In the genomic region with DNA sequence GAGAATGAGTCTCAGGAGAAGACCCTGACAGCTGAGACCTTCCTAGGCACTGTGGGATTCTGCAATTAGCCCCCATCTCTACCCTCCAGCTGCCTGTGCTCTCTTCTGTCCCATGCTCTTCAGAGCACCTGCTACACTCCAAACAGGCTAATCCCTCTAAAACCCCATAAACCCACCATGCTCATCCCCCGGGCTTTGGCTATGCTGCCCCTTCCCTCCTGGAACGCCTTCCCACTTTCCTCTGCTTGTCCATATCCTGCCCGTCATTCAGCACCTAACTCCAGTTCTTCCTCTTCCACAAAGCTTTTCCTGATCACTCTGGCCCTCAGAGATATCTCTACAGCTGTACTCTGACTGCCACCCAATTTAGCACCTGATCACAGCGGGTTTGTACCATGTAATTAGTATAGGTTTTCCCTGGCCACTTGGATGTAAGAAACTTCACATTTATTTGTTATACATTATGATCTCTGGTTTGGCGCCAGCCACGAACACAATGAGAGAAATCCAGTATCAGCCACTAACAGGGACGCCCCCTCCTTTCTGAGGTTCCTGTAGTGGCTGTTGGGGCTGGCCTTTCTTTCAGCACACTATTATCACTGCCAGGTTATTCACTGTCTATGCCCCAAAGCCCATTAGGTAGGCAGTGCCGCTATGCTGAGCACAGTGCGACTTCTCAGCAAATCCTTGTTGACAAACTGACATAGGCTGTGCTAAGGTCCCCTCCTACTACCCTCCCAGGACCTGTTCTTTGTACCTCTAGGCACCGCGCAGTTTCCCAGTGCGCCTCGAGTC, we compare ENCODE assay signal across 36 cellular contexts. TPM values are rescaled to one million over a fixed set of nuclear protein-coding genes. Genes with fewer than 3 reads are reported as not detected.
DNase-seq lines count a peak whose midpoint lies in the region; ATAC-seq, FAIRE-seq and TF ChIP-seq lines count a peak whose summit lies in the region.
"Had no signal": no experiment of that assay in that cellular context is flagged by ENCODE, and none has a peak within 500 bp of the region (broad histone marks: within the 10 kb centered on the region; RNA-seq: fewer than 3 reads in every experiment).

No MANE protein-coding gene starts in this region.

- H3K9me3 ChIP-seq in HepG2 (ENCODE audit: low read length): no peaks in the 10 kb centered on the region
- no peaks in the 10 kb centered on the region for H3K9me3 ChIP-seq in right lobe of liver
- H3K9me3 ChIP-seq in SJCRH30 (replicated peaks): no peaks in the 10 kb centered on the region
- H3K9me3 ChIP-seq: BE2C, colonic mucosa had no signal

- peaks cover 6 to 18% (median 17%) of the 10 kb centered on the region in 3 donors for H3K36me3 Mint-ChIP-seq in immature natural killer cell
- H3K36me3 Mint-ChIP-seq: stimulated activated effector memory CD8-positive, alpha-beta T cell treated with anti-CD3 and anti-CD28 coated beads, Interleukin-12 subunit alpha, Interleukin-12 subunit beta, amount 100 ng/mL, for 72 hours; type B pancreatic cell had no signal

- H3K36me3 ChIP-seq in HepG2 (replicated peaks in 1 of 2; ENCODE audit: control insufficient read depth in 1 of 2, insufficient read depth in 2 of 2, low read length in 2 of 2): no peaks in the 10 kb centered on the region
- H3K36me3 ChIP-seq in right lobe of liver: no peaks in the 10 kb centered on the region
- no peaks in the 10 kb centered on the region for H3K36me3 ChIP-seq in SJCRH30
- H3K36me3 ChIP-seq: BE2C, cardiac muscle cell, colonic mucosa had no signal

- no peak overlapping the region for H3K9ac ChIP-seq in HepG2 (ENCODE audit: insufficient read depth, low read depth, low read length)

- TF ChIP-seq CTCF in HepG2 (CRISPR knock-in tag; IDR thresholded peaks at IDR 0.05): no peak
- no peak for TF ChIP-seq CTCF in right lobe of liver (IDR thresholded peaks at IDR 0.05)

- in situ Hi-C loops in HepG2 (cut with HindIII; ENCODE audit: extremely low pct_ligation_motif_present, low pct_unique_long_range_greater_than_20kb): no loop called here

- CTCF ChIA-PET in HepG2 (lab: Yijun Ruan, JAX; ENCODE audit: low intra/inter-chr PET ratio, low total read pairs): no interaction called here

- ATAC-seq in HepG2 (peak; percentile 88), right lobe of liver (no peak), HG03135 (IDR thresholded peaks at IDR 0.05; ENCODE audit: unreplicated experiment) (no peak), HG03196 (IDR thresholded peaks at IDR 0.05; ENCODE audit: unreplicated experiment) (no peak)
- ATAC-seq: Right ventricle myocardium inferior; stimulated activated effector memory CD8-positive, alpha-beta T cell treated with anti-CD3 and anti-CD28 coated beads, Interleukin-12 subunit alpha, Interleukin-12 subunit beta, amount 100 ng/mL, for 72 hours had no signal

- peak overlapping the region; percentile 33 to 63 (median 44) for H3K4me3 Mint-ChIP-seq in immature natural killer cell
- H3K4me3 Mint-ChIP-seq: H9; stimulated activated effector memory CD8-positive, alpha-beta T cell treated with anti-CD3 and anti-CD28 coated beads, Interleukin-12 subunit alpha, Interleukin-12 subunit beta, amount 100 ng/mL, for 72 hours; type B pancreatic cell had no signal

- TF ChIP-seq EP300 in HepG2 (IDR thresholded peaks at IDR 0.05; ENCODE audit: low read depth in 2 of 2, low read length in 2 of 2) (no peak), HepG2 (CRISPR knock-in tag; IDR thresholded peaks at IDR 0.05; ENCODE audit: borderline replicate concordance) (no peak)

- H3K4me3 ChIP-seq in HepG2 (replicated peaks in 1 of 3; ENCODE audit: insufficient read depth in 1 of 3, low read depth in 2 of 3, low read length in 3 of 3) (peak overlapping the region in 1 of 3 experiments; percentile 17; a peak in 1 of 6 replicates), right lobe of liver (no peak overlapping the region), SJCRH30 (no peak overlapping the region)
- H3K4me3 ChIP-seq: cardiac muscle cell, colonic mucosa, PC-9 had no signal

- H3K9me3 Mint-ChIP-seq in immature natural killer cell: peaks cover 0 to 11% (median under 1%) of the 10 kb centered on the region in 6 donors
- H3K9me3 Mint-ChIP-seq: H9 had no signal

- intact Hi-C loops in HepG2 (cut with micrococcal nuclease; ENCODE audit: unreplicated experiment): no loop called here
- intact Hi-C loops in right lobe of liver (cut with DNase I): no loop called here

- peaks cover 92 to 100% of the 10 kb centered on the region in 2 donors for H3K4me1 Mint-ChIP-seq in immature natural killer cell
- H3K4me1 Mint-ChIP-seq: H9 had no signal

- H3K4me2 ChIP-seq in HepG2 (ENCODE audit: low read depth, low read length): peak overlapping the region; percentile 32
- H3K4me2 ChIP-seq: PC-9 had no signal

- no TSS peak for BruUV-seq in HepG2 (replicated peaks; lab: Mats Ljungman, UMichigan)

- H2AFZ ChIP-seq in HepG2 (ENCODE audit: low read length): no peak overlapping the region
- H2AFZ ChIP-seq: PC-9 had no signal

- H3K4me1 ChIP-seq in HepG2 (ENCODE audit: insufficient read depth, low read length) (peaks cover 14% of the 10 kb centered on the region), right lobe of liver (no peaks in the 10 kb centered on the region), SJCRH30 (no peaks in the 10 kb centered on the region; the same call in 1 of the 2 replicates)
- H3K4me1 ChIP-seq: BE2C, colonic mucosa had no signal

- no peaks in the 10 kb centered on the region for H3K79me2 ChIP-seq in HepG2 (ENCODE audit: insufficient read depth, low read length)

- no peak for FAIRE-seq in HepG2 (lab: Jason Lieb, UNC)
- FAIRE-seq: astrocyte, keratinocyte had no signal

- no peaks in the 10 kb centered on the region for H4K20me1 ChIP-seq in HepG2 (ENCODE audit: insufficient read depth, low read length)

- POLR2A ChIA-PET in HepG2 (lab: Yijun Ruan, JAX): no interaction called here

- peak overlapping the region; percentile 89 to 96 (median 92) for H3K27ac Mint-ChIP-seq in immature natural killer cell
- H3K27ac Mint-ChIP-seq: H9; stimulated activated effector memory CD8-positive, alpha-beta T cell treated with anti-CD3 and anti-CD28 coated beads, Interleukin-12 subunit alpha, Interleukin-12 subunit beta, amount 100 ng/mL, for 72 hours; type B pancreatic cell had no signal

- no peak for TF ChIP-seq POLR2A in HepG2 (IDR thresholded peaks at IDR 0.05; ENCODE audit: insufficient read depth in 1 of 2, low read depth in 2 of 2, low read length in 2 of 2)
- TF ChIP-seq POLR2A in right lobe of liver (IDR thresholded peaks at IDR 0.05): no peak

- peaks cover 3 to 11% (median 11%) of the 10 kb centered on the region in 3 donors for H3K27me3 Mint-ChIP-seq in immature natural killer cell (ENCODE audit: low read depth in 3 of 3)

- peaks cover 0 to 2% of the 10 kb centered on the region in 2 experiments; a peak in 2 of 5 replicates for H3K27me3 ChIP-seq in HepG2 (ENCODE audit: control insufficient read depth in 1 of 2, insufficient read depth in 2 of 2, low read length in 2 of 2)
- no peaks in the 10 kb centered on the region for H3K27me3 ChIP-seq in right lobe of liver
- no peaks in the 10 kb centered on the region for H3K27me3 ChIP-seq in SJCRH30
- H3K27me3 ChIP-seq: BE2C, cardiac muscle cell, colonic mucosa had no signal

- no peak for TF ChIP-seq RAD21 in HepG2 (CRISPR knock-in tag; IDR thresholded peaks at IDR 0.05)

- no peak for DNase-seq in HepG2 (ENCODE audit: low spot score)
- DNase-seq in right lobe of liver: no peak
- DNase-seq in SJCRH30: peak; percentile 37 to 76
- DNase-seq in immature natural killer cell: no peak
- DNase-seq in SIG-M5 (lab: John Stamatoyannopoulos, UW): no peak
- no peak for DNase-seq in midbrain (lab: John Stamatoyannopoulos, UW)
- DNase-seq: activated CD4-positive, alpha-beta T cell treated with anti-CD3 and anti-CD28 coated beads for 48 hours; activated gamma-delta T cell treated with Interleukin-2 at 50 U/mL for 16 hours; activated T-cell treated with anti-CD3 and anti-CD28 coated beads, Interleukin-2, amount 50 U/mL, for 48 hours; BE2C; colonic mucosa; effector CD4-positive, alpha-beta T cell; erythroblast; H9; head of caudate nucleus; KG1; left ventricle myocardium superior; NCI-H1105; NCI-H187 treated with DMSO at 0.1 percent for 48 hours; NCI-H446 treated with DMSO at 0.1 percent for 48 hours; occipital lobe; PC-9; stimulated activated CD4-positive, alpha-beta T cell treated with anti-CD3 and anti-CD28 coated beads, Interleukin-15, amount 100 ng/mL, for 24 hours; stimulated activated CD4-positive, alpha-beta T cell treated with anti-CD3 and anti-CD28 coated beads, Interleukin-4, amount 100 ng/mL, for 4 hours; substantia nigra; T1000 had no signal

- 35% methylated on average over 13 of the region's 13 CpGs for WGBS in HepG2 (ENCODE audit: low lambda C conversion rate)
- 60% methylated on average over 8 of the region's 13 CpGs for WGBS in right lobe of liver (ENCODE audit: insufficient coverage, low coverage, low lambda C conversion rate, missing lambda C conversion rate)

- H3K27ac ChIP-seq in HepG2 (ENCODE audit: extremely low read length, insufficient read depth, low read length) (no peak overlapping the region), right lobe of liver (no peak overlapping the region), SJCRH30 (no peak overlapping the region)
- H3K27ac ChIP-seq: cardiac muscle cell, colonic mucosa, HL-60, PC-9, VCaP had no signal

RNA-seq across cellular contexts. Expression of a gene that starts 45.1 kb away (rescaled TPM):
- total RNA-seq in HepG2 (2016; rRNA removed; fragmentation: Illumina TruSeq; extraction: Trizol) (12.6 and 19.2 TPM in 2 replicates), right lobe of liver (1 to 10 TPM in 3 of 6 experiments, under 1 TPM in 3; 0.24 to 2.2 (median 0.92) TPM)
- total RNA-seq in HepG2 (2016; cell fraction: cytosol; rRNA removed; fragmentation: Illumina TruSeq; extraction: Trizol; ENCODE audit: low read depth): 8.9 and 13.3 TPM in 2 replicates
- 12.7 and 17.3 TPM in 2 replicates for total RNA-seq in HepG2 (2016; cell fraction: insoluble cytoplasmic fraction; rRNA removed; fragmentation: Illumina TruSeq; extraction: Trizol)
- 5.8 and 8.1 TPM in 2 replicates for total RNA-seq in HepG2 (2016; cell fraction: membrane; rRNA removed; fragmentation: Illumina TruSeq; extraction: Trizol)
- total RNA-seq in HepG2 (2016; cell fraction: nucleus; rRNA removed; fragmentation: Illumina TruSeq; extraction: Trizol): 12.3 and 15.6 TPM in 2 replicates
- polyA plus RNA-seq in HepG2 (2011; rRNA removed) (2.3 and 2.5 TPM in 2 replicates), immature natural killer cell (1 to 10 TPM; 1.2 to 3.8 (median 2.4) TPM)
- 1.0 and 1.2 TPM in 2 replicates for polyA plus RNA-seq in HepG2 (2011; cell fraction: cytosol; rRNA removed)
- polyA plus RNA-seq in HepG2 (2011; cell fraction: nucleus; rRNA removed): 7.1 and 10.3 TPM in 2 replicates
- polyA plus RNA-seq in HepG2 (2012): 2.8 and 3.6 TPM in 2 replicates
- polyA plus RNA-seq in HepG2 (2016; cell fraction: cytosol; fragmentation: Illumina TruSeq; extraction: Trizol; ENCODE audit: low read depth): 0.80 and 0.94 TPM in 2 replicates
- polyA plus RNA-seq in HepG2 (2016; cell fraction: insoluble cytoplasmic fraction; fragmentation: Illumina TruSeq; extraction: Trizol; ENCODE audit: low read depth): 12.3 and 12.4 TPM in 2 replicates
- 1.9 and 2.0 TPM in 2 replicates for polyA plus RNA-seq in HepG2 (2016; cell fraction: membrane; fragmentation: Illumina TruSeq; extraction: Trizol; ENCODE audit: low read depth)
- polyA plus RNA-seq in HepG2 (2016; cell fraction: nucleus; fragmentation: Illumina TruSeq; extraction: Trizol; ENCODE audit: insufficient read depth, low read depth): 26.6 and 27.9 TPM in 2 replicates
- polyA minus RNA-seq in HepG2 (2011; rRNA and poly(A)+ RNA removed; ENCODE audit: low replicate concordance): 2.2 and 24.5 TPM in 2 replicates
- polyA minus RNA-seq in HepG2 (2011; cell fraction: cytosol; rRNA and poly(A)+ RNA removed): 4.2 and 5.4 TPM in 2 replicates
- polyA minus RNA-seq in HepG2 (2011; cell fraction: nucleus; rRNA and poly(A)+ RNA removed): 29.9 and 30.3 TPM in 2 replicates
- 28.0 and 29.5 TPM in 2 replicates for total RNA-seq in SJCRH30 (2014; rRNA removed; shearing (Covaris generic))

Comparison
In these comparisons a context has a peak if more than half of its experiments do, and no peak if none do; other contexts are left out.
1. DNase-seq: peak in SJCRH30 (2 of 2); none in HepG2 (single experiment), right lobe of liver (0 of 3), immature natural killer cell (0 of 3), SIG-M5 (single experiment) and midbrain (single experiment).